ENCODE assay signal across 34 cellular contexts in the genomic region with DNA sequence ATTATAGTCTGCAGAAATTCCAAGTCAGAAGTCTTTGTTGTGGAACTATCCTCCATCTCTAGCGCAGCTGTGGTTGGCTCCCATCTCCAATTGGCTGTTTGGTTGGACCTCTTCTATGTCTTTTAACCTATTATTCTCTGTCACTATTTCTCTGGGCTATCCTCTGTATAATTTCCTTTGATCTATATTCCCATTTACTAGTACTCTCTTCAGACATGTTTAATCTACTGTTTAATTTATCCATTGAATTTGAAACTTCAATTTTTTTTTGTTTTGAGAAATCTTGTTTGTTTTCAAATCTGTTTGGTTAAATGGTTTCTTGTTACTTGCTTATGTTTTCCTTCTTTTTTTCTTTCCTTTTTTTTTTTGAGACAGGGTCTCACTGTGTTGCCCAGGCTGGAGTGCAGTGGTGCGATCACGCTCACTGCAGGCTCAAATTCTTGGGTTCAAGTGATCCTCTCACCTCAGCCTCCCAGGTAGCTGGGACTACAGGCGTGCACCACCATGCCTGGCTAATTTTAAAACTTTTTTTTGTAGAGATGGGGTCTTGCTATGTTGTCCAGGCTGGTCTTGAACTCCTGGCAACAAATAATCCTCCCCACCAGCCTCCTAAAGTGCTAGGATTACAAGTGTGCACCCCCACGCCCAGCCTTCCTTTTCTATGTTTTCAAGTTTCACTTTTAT. TPM values are rescaled to one million over a fixed set of nuclear protein-coding genes. Genes with fewer than 3 reads are reported as not detected.
"Had no signal": no experiment of that assay in that cellular context is flagged by ENCODE, and none has a peak within 500 bp of the region (broad histone marks: within the 10 kb centered on the region; RNA-seq: fewer than 3 reads in every experiment).

No MANE protein-coding gene starts in this region.

- H3K27me3 ChIP-seq: body of pancreas, heart left ventricle, thyroid gland, upper lobe of left lung, vagina had no signal

- H3K9me3 ChIP-seq: body of pancreas, thyroid gland, upper lobe of left lung, vagina had no signal

- H3K27me3 Mint-ChIP-seq: activated naive CD4-positive, alpha-beta T cell treated with anti-CD3 and anti-CD28 coated beads, Interleukin-2, amount 50 U/mL, for 24 hours; stimulated activated memory B cell treated with anti-CD40 and anti-IgM and Interleukin-4, amounts not matched to agents 10 μg/mL and 1 μg/mL and 100 μg/mL, for 72 hours; stimulated activated naive CD8-positive, alpha-beta T cell treated with anti-CD3 and anti-CD28 coated beads, Interleukin-15, amount 100 ng/mL, for 72 hours had no signal

- ATAC-seq: activated CD4-positive, CD25-positive, alpha-beta regulatory T cell treated with anti-CD3 and anti-CD28 coated beads, Interleukin-2, amount 50 U/mL, for 24 hours; body of pancreas; esophagus mucosa; left colon; stimulated activated memory B cell treated with anti-CD40 and anti-IgM and Interleukin-4, amounts not matched to agents 10 μg/mL and 1 μg/mL and 100 μg/mL, for 72 hours; stimulated activated naive CD8-positive, alpha-beta T cell treated with anti-CD3 and anti-CD28 coated beads, Interleukin-15, amount 100 ng/mL, for 72 hours had no signal

- FAIRE-seq: kidney had no signal

- H3K27ac ChIP-seq: body of pancreas, thyroid gland, upper lobe of left lung, vagina, VCaP had no signal

- DNase-seq: activated CD4-positive, alpha-beta T cell treated with anti-CD3 and anti-CD28 coated beads for 48 hours; activated CD4-positive, alpha-beta T cell treated with anti-CD3 and anti-CD28 coated beads, Interleukin-2, amount 50 U/mL, for 48 hours; activated CD8-positive, alpha-beta memory T cell treated with anti-CD3 and anti-CD28 coated beads for 24 hours; activated T-cell treated with anti-CD3 and anti-CD28 coated beads, Interleukin-2, amount 50 U/mL, for 1 hour; aorta; body of pancreas; cortex of kidney; endodermal cell; foreskin fibroblast; heart left ventricle; hypothalamus; immature natural killer cell; kidney; left colon; mammary epithelial cell; midbrain; stimulated activated CD4-positive, alpha-beta T cell treated with anti-CD3 and anti-CD28 coated beads, Interleukin-1b, Interleukin-23, amount 100 ng/mL, for 48 hours; stimulated activated CD4-positive, alpha-beta T cell treated with anti-CD3 and anti-CD28 coated beads, Interleukin-4, amount 100 ng/mL, for 4 hours; stimulated activated CD8-positive, alpha-beta memory T cell treated with anti-CD3 and anti-CD28 coated beads, Interleukin-4, amount 100 ng/mL, for 48 hours; stimulated activated naive CD8-positive, alpha-beta T cell treated with anti-CD3 and anti-CD28 coated beads, Interleukin-15, amount 100 ng/mL, for 72 hours; substantia nigra; T-helper 1 cell; thyroid gland; upper lobe of left lung had no signal

- H3K4me3 ChIP-seq: body of pancreas, smooth muscle cell, thyroid gland, upper lobe of left lung, vagina had no signal

- H3K4me1 Mint-ChIP-seq: nephron had no signal

- H3K9me3 Mint-ChIP-seq: activated naive CD4-positive, alpha-beta T cell treated with anti-CD3 and anti-CD28 coated beads, Interleukin-2, amount 50 U/mL, for 24 hours had no signal

- H3K4me3 Mint-ChIP-seq: activated naive CD4-positive, alpha-beta T cell treated with anti-CD3 and anti-CD28 coated beads, Interleukin-2, amount 50 U/mL, for 24 hours; endodermal cell; immature natural killer cell; nephron; stimulated activated memory B cell treated with anti-CD40 and anti-IgM and Interleukin-4, amounts not matched to agents 10 μg/mL and 1 μg/mL and 100 μg/mL, for 72 hours; stimulated activated naive CD8-positive, alpha-beta T cell treated with anti-CD3 and anti-CD28 coated beads, Interleukin-15, amount 100 ng/mL, for 72 hours had no signal

- H3K36me3 ChIP-seq: thyroid gland, vagina had no signal

- H3K4me1 ChIP-seq: thyroid gland, upper lobe of left lung, vagina had no signal

- H3K27ac Mint-ChIP-seq: activated naive CD4-positive, alpha-beta T cell treated with anti-CD3 and anti-CD28 coated beads, Interleukin-2, amount 50 U/mL, for 24 hours; activated T-helper 2 cell treated with anti-CD3 and anti-CD28 coated beads, Interferon-gamma antibody, Interleukin-2, Interleukin-4, amounts not matched to agents 10 μg/mL and 5 μg/mL and 100 μg/mL, durations not matched to agents 14 hours and 24 hours and 36 hours; endodermal cell; nephron; stimulated activated memory B cell treated with anti-CD40 and anti-IgM and Interleukin-4, amounts not matched to agents 10 μg/mL and 1 μg/mL and 100 μg/mL, for 72 hours had no signal

- H3K4me2 ChIP-seq: smooth muscle cell had no signal

RNA-seq across cellular contexts. Expression of a gene that starts 44.1 kb away (rescaled TPM):
- polyA plus RNA-seq: aorta, heart left ventricle, immature natural killer cell, liver had no signal
